In the genomic region with DNA sequence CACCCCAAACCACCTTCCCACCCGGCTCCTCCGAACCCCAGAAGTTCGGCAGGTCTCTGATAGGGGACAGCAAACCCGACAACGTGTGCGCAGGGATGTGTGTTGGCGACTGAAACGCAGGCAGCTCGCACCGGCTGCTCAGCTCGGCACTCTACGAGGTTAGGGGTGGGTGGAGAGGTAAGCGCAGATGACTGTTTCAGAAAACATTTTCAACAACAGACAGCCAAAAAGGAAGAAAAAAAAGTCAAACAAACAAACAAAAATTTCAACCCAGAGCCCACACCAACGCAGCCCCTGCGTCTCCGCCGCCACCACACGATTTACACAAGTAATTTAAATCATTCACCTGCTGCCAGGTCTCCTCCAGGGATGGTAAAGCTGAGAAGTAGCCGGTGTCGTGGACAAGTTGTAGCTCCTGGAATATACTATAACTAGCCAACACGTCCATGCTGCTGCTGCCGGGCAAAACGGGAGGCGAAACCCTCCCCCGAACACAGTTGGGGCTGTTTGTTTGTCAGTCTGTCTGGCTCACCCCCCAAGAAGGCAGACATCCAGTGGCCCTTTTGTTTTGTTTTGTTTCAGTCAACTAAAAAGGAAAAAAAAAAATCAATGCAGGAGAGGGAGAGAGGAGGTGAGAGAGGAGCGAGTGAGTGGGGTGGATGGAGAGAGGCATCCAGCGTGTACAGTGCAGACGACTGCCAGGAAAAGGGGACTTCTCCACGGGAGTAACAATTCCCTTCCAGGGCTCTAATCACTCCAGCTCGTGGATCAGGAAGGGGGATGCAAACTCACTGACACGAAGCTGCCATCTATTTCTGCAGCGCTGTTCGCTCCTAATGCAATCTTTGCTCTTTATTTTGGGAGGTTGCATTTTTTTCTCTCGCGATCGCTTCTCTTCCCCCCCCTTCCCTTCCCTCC, we compare ENCODE assay signal across 8 cellular contexts. TPM values are rescaled to one million over a fixed set of nuclear protein-coding genes. Genes with fewer than 3 reads are reported as not detected.
DNase-seq lines count a peak whose midpoint lies in the region; ATAC-seq and TF ChIP-seq lines count a peak whose summit lies in the region.

A gene (minus strand): TSS at position 828 of the 918 bp plus-strand sequence. CDS start 380 bp downstream, at position 448.

- peaks cover 48% of the 10 kb centered on the region for H3K4me1 Mint-ChIP-seq in CD14-positive monocyte
- H3K4me1 Mint-ChIP-seq in T-helper 17 cell, result peaks cover 44% of the 10 kb centered on the region

- DNase-seq in CD14-positive monocyte (ENCODE audit: low spot score) (no peak), T-helper 17 cell (peak; percentile 17 to 28 (median 27)), astrocyte of the spinal cord (ENCODE audit: low read depth, low spot score) (peak; percentile 49), hippocampal formation (lab: John Stamatoyannopoulos, UW) (peak; percentile 80 to 93), renal cortical epithelial cell (ENCODE audit: low read depth) (no peak)

- H3K36me3 Mint-ChIP-seq in CD14-positive monocyte, result peaks cover 14 to 22% of the 10 kb centered on the region in 2 donors
- H3K36me3 Mint-ChIP-seq in T-helper 17 cell (ENCODE audit: low read depth), result peaks cover 4% of the 10 kb centered on the region

- H3K4me3 ChIP-seq in astrocyte of the spinal cord (ENCODE audit: low read depth, low read length), result peak within 1 kb of the TSS; percentile 83

- H3K9me3 ChIP-seq in T-helper 17 cell (ENCODE audit: control insufficient read depth, low read length, poor library complexity, severe bottlenecking), result no peaks in the 10 kb centered on the region

- in situ Hi-C loops in astrocyte of the spinal cord (cut with HindIII; ENCODE audit: low sequenced_read_pairs), result no loop called here

- H3K9me3 Mint-ChIP-seq in CD14-positive monocyte, result peaks cover 0 to 3% (median 0%) of the 10 kb centered on the region in 7 donors

- H3K27me3 Mint-ChIP-seq in CD14-positive monocyte (ENCODE audit: low read depth in 3 of 3) (peaks cover 0 to 2% (median 1%) of the 10 kb centered on the region in 3 donors), T-helper 17 cell (peaks cover 5% of the 10 kb centered on the region)

- ATAC-seq in HG02973 (IDR thresholded peaks at IDR 0.05; ENCODE audit: unreplicated experiment) (peak; percentile 14), T-helper 17 cell (peak; percentile 35), HG03469 (IDR thresholded peaks at IDR 0.05; ENCODE audit: unreplicated experiment) (no peak), HG02642 (IDR thresholded peaks at IDR 0.05; ENCODE audit: poor library complexity, unreplicated experiment) (no peak)

- H3K4me3 Mint-ChIP-seq in CD14-positive monocyte, result peak within 1 kb of the TSS; percentile 97
- peak within 1 kb of the TSS; percentile 90 for H3K4me3 Mint-ChIP-seq in T-helper 17 cell

- TF ChIP-seq CTCF in CD14-positive monocyte (IDR thresholded peaks at IDR 0.05) (no peak), astrocyte of the spinal cord (IDR thresholded peaks at IDR 0.05; ENCODE audit: low read depth, low read length) (no peak)

- H3K27ac Mint-ChIP-seq in CD14-positive monocyte (peak within 1 kb of the TSS; percentile 99 to 100 (median 100)), T-helper 17 cell (peak within 1 kb of the TSS; percentile 98)

- intact Hi-C loops in CD14-positive monocyte (cut with micrococcal nuclease), result loop anchor here (2.0 to 10.0 kb wide), 5 partner anchors 23 to 339 kb away; no protein-coding TSS in a partner anchor

RNA-seq across cellular contexts. Expression of the gene that starts here (rescaled TPM):
- polyA plus RNA-seq in CD14-positive monocyte, result 10 to 100 TPM in 1 of 2 donors, 1 to 10 TPM in 1; 9.4 to 10.3 TPM
- total RNA-seq in T-helper 17 cell (10 to 100 TPM; 38.1 to 53.3 TPM), renal cortical epithelial cell (16.8 and 31.5 TPM in 2 replicates)

Comparison
In these comparisons a context has a peak if more than half of its experiments do, and no peak if none do; other contexts are left out.
1. DNase-seq: peak in T-helper 17 cell (3 of 3), astrocyte of the spinal cord (single experiment) and hippocampal formation (2 of 2); none in CD14-positive monocyte (single experiment) and renal cortical epithelial cell (single experiment).
2. ATAC-seq: peak in HG02973 (single experiment) and T-helper 17 cell (single experiment); none in HG03469 (single experiment) and HG02642 (single experiment).